Comparison of ENCODE assay signal across 30 cellular contexts in the genomic region with DNA sequence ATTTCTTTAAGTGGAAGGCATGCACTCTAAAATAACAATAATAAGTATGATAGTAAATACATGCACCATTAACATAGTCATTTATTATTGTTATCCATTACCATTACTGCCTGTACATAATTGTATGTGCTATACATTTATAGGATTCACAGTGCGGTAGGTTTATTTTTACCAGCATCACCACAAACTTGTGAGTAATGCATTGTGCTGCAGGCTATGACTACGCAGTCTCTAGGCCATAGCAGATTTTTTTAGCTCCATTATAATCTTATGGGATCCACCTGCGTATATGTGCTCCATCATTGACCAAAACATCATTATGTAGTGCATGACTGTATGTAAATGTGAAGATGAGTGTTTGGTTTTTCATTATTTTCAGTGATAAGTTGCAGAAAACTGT.
"Had no signal": no experiment of that assay in that cellular context is flagged by ENCODE, and none has a peak within 500 bp of the region (broad histone marks: within the 10 kb centered on the region; RNA-seq: fewer than 3 reads in every experiment).

No MANE protein-coding gene starts in this region.

- H3K27ac ChIP-seq: brain microvascular endothelial cell, esophagus muscularis mucosa, gastroesophageal sphincter, WERI-Rb-1 had no signal

- FAIRE-seq: astrocyte, bronchial epithelial cell, colon had no signal

- ATAC-seq: activated CD4-positive, CD25-positive, alpha-beta regulatory T cell treated with anti-CD3 and anti-CD28 coated beads, Interleukin-2, amount 50 U/mL, for 24 hours; activated CD8-positive, alpha-beta T cell treated with anti-CD3 and anti-CD28 coated beads for 36 hours; activated T-cell treated with anti-CD3 and anti-CD28 coated beads, Interleukin-2, amount 50 U/mL, for 4 hours; activated T-helper 17 cell treated with anti-CD3 and anti-CD28 coated beads, Interleukin-2, amount 50 U/mL, for 72 hours; effector memory CD8-positive, alpha-beta T cell; gastroesophageal sphincter; T-helper 17 cell had no signal

- H3K9me3 ChIP-seq: esophagus muscularis mucosa, gastroesophageal sphincter had no signal

- H3K36me3 ChIP-seq: brain microvascular endothelial cell, esophagus muscularis mucosa, gastroesophageal sphincter, WERI-Rb-1 had no signal

- H3K4me3 ChIP-seq: esophagus muscularis mucosa, gastroesophageal sphincter had no signal

- DNase-seq: activated B cell treated with CpG ODN at 0.5 μM for 24 hours; activated CD4-positive, alpha-beta T cell treated with anti-CD3 and anti-CD28 coated beads for 48 hours; activated CD4-positive, alpha-beta T cell treated with anti-CD3 and anti-CD28 coated beads, Interleukin-2, amount 50 U/mL, for 1 hour; activated CD4-positive, alpha-beta T cell treated with anti-CD3 and anti-CD28 coated beads, Interleukin-2, amount 50 U/mL, for 48 hours; activated CD8-positive, alpha-beta memory T cell treated with anti-CD3 and anti-CD28 coated beads for 24 hours; activated CD8-positive, alpha-beta T cell treated with anti-CD3 and anti-CD28 coated beads for 36 hours; activated effector memory CD4-positive, alpha-beta T cell treated with Interleukin-2 at 50 U/mL for 16 hours; activated gamma-delta T cell treated with Interleukin-2 at 50 U/mL for 16 hours; activated naive CD4-positive, alpha-beta T cell treated with anti-CD3 and anti-CD28 coated beads, Interleukin-2, amount 50 U/mL, for 16 hours; activated naive CD4-positive, alpha-beta T cell treated with Interleukin-2 at 50 U/mL for 16 hours; activated T-cell treated with anti-CD3 and anti-CD28 coated beads, Interleukin-2, amount 50 U/mL, for 4 hours; amniotic stem cell; anterior cingulate cortex; brain microvascular endothelial cell; cortex of kidney; effector CD4-positive, alpha-beta T cell; effector memory CD8-positive, alpha-beta T cell; erythroblast; foreskin melanocyte; T-helper 1 cell; T-helper 17 cell; T1000; WERI-Rb-1 had no signal

- H3K27me3 ChIP-seq: brain microvascular endothelial cell, esophagus muscularis mucosa, gastroesophageal sphincter had no signal

- H3K4me1 ChIP-seq: esophagus muscularis mucosa had no signal
